ENCODE assay signal across 8 cellular contexts in genomic region chr7:1569440-1569832, GRCh38.
DNase-seq lines count a peak whose midpoint lies in the region; ATAC-seq, FAIRE-seq and TF ChIP-seq lines count a peak whose summit lies in the region.

No MANE protein-coding gene starts in this region.

- H3K4me1 Mint-ChIP-seq in memory B cell = peaks cover 20% of the 10 kb centered on the region

- FAIRE-seq in H54 (lab: Jason Lieb, UNC) = no peak

- H3K27ac Mint-ChIP-seq in memory B cell = peak overlapping the region; percentile 97

- H3K27me3 Mint-ChIP-seq in memory B cell = no peaks in the 10 kb centered on the region

- peaks cover 14% of the 10 kb centered on the region for H3K36me3 Mint-ChIP-seq in memory B cell

- TF ChIP-seq POLR2A in H54 (IDR thresholded peaks at IDR 0.05; ENCODE audit: low read depth, low read length) = no peak

- ATAC-seq in memory B cell (ENCODE audit: low read depth) = peak; percentile 34

- H3K4me3 Mint-ChIP-seq in memory B cell = peak overlapping the region; percentile 90

- peak overlapping the region; percentile 37 for H3K27ac ChIP-seq in angular gyrus (ENCODE audit: low read depth, low read length)

- peak; percentile 17 for DNase-seq in stimulated activated CD4-positive, alpha-beta T cell treated with anti-CD3 and anti-CD28 coated beads, Interleukin-1b, Interleukin-23, amount 100 ng/mL, for 48 hours
- no peak for DNase-seq in stimulated activated CD4-positive, alpha-beta T cell treated with anti-CD3 and anti-CD28 coated beads, Interleukin-15, amount 100 ng/mL, for 24 hours
- no peak for DNase-seq in memory B cell (ENCODE audit: low spot score in 2 of 2)
- no peak for DNase-seq in SIG-M5 treated with dmso at 0.1 percent for 504 hours (lab: John Stamatoyannopoulos, UW; ENCODE audit: unreplicated experiment)
- no peak for DNase-seq in NCI-H1105 treated with DMSO at 0.1 percent for 48 hours (lab: John Stamatoyannopoulos, UW)
- no peak for DNase-seq in activated CD4-positive, CD25-positive, alpha-beta regulatory T cell treated with anti-CD3 and anti-CD28 coated beads, Interleukin-2, amount 50 U/mL, for 72 hours
- DNase-seq in H54 (ENCODE audit: insufficient read length, low spot score) = no peak

- no peaks in the 10 kb centered on the region for H3K9me3 Mint-ChIP-seq in memory B cell
